Comparison of ENCODE assay signal across 27 cellular contexts in the genomic region with DNA sequence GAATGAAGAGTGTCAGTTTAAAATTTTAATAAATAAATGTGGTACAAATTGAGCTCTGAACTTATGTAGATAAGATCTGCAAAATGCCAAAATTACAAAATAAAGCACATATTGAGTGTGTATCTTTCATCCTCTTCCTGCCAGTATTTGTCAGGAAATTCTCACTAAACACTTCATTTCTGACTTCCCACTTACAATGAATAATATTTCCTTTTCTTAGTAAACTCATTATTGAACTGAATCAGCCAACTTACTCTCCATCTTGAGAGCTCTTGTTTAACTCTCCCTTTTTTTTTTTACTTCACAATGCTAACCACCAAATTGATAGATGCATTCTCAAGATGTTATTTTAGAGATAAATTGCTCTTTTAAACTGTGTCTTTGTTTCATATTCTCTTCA.
"Had no signal": no experiment of that assay in that cellular context is flagged by ENCODE, and none has a peak within 500 bp of the region (broad histone marks: within the 10 kb centered on the region; RNA-seq: fewer than 3 reads in every experiment).

No MANE protein-coding gene starts in this region.

- H3K4me3 ChIP-seq: stomach, suprapubic skin, testis, thoracic aorta, thyroid gland, tibial artery, tibial nerve, transverse colon, upper lobe of left lung, upper lobe of right lung, uterus, vagina had no signal

- H3K4me1 ChIP-seq: stomach, suprapubic skin, testis, thyroid gland, tibial artery, tibial nerve, transverse colon, upper lobe of left lung, upper lobe of right lung, uterus, vagina had no signal

- ATAC-seq: stimulated activated effector memory CD8-positive, alpha-beta T cell treated with anti-CD3 and anti-CD28 coated beads, Interleukin-12 subunit alpha, Interleukin-12 subunit beta, amount 100 ng/mL, for 72 hours; stimulated activated memory B cell treated with anti-CD40 and anti-IgM and Interleukin-4, amounts not matched to agents 10 μg/mL and 1 μg/mL and 100 μg/mL, for 72 hours; stimulated activated naive B cell treated with anti-CD40 and anti-IgM and Interleukin-4, amounts not matched to agents 10 μg/mL and 1 μg/mL and 100 μg/mL, for 72 hours; stimulated activated naive CD8-positive, alpha-beta T cell treated with anti-CD3 and anti-CD28 coated beads, Interleukin-15, amount 100 ng/mL, for 72 hours; stimulated activated naive CD8-positive, alpha-beta T cell treated with anti-CD3 and anti-CD28 coated beads, Interleukin-15, Interleukin-2, amounts not matched to agents 100 U/mL and 50 U/mL, for 24 hours; upper lobe of right lung had no signal

- H3K27me3 ChIP-seq: stomach, suprapubic skin, testis, thyroid gland, tibial artery, tibial nerve, transverse colon, upper lobe of left lung, upper lobe of right lung, uterus, vagina had no signal

- H3K27ac ChIP-seq: stomach, suprapubic skin, testis, thoracic aorta, thyroid gland, tibial artery, tibial nerve, transverse colon, upper lobe of left lung, upper lobe of right lung, uterus, vagina had no signal

- DNase-seq: stimulated activated CD4-positive, alpha-beta T cell treated with anti-CD3 and anti-CD28 coated beads, Interleukin-2, amount 100 ng/mL, for 48 hours; stimulated activated CD4-positive, alpha-beta T cell treated with anti-CD3 and anti-CD28 coated beads, Interleukin-4, amount 100 ng/mL, for 1 hour; stimulated activated CD4-positive, alpha-beta T cell treated with anti-CD3 and anti-CD28 coated beads, Interleukin-4, amount 100 ng/mL, for 24 hours; stimulated activated CD4-positive, alpha-beta T cell treated with anti-CD3 and anti-CD28 coated beads, Interleukin-4, amount 100 ng/mL, for 4 hours; stimulated activated CD8-positive, alpha-beta memory T cell treated with anti-CD3 and anti-CD28 coated beads, Interleukin-4, amount 100 ng/mL, for 48 hours; stimulated activated naive B cell treated with anti-CD40 and anti-IgM and Interleukin-4, amounts not matched to agents 10 μg/mL and 1 μg/mL and 100 μg/mL, for 72 hours; stimulated activated naive CD4-positive, alpha-beta T cell; stimulated activated naive CD4-positive, alpha-beta T cell treated with Interleukin-2 at 50 U/mL for 16 hours; stimulated activated naive CD8-positive, alpha-beta T cell treated with anti-CD3 and anti-CD28 coated beads, Interleukin-15, amount 100 ng/mL, for 72 hours; stimulated activated naive CD8-positive, alpha-beta T cell treated with anti-CD3 and anti-CD28 coated beads, Interleukin-15, Interleukin-2, amounts not matched to agents 100 U/mL and 50 U/mL, for 24 hours; stomach; substantia nigra; testis; thyroid gland; tibial artery; transverse colon; trophoblast cell; upper lobe of left lung; upper lobe of right lung; uterus had no signal

- H3K36me3 ChIP-seq: stomach, suprapubic skin, thoracic aorta, thyroid gland, tibial artery, tibial nerve, transverse colon, upper lobe of left lung, upper lobe of right lung, uterus, vagina had no signal

- H3K9me3 ChIP-seq: testis, thyroid gland, tibial nerve, uterus, vagina had no signal

- FAIRE-seq: urothelium cell line had no signal
